1 cellular context compared by ENCODE assay signal in the genomic region with DNA sequence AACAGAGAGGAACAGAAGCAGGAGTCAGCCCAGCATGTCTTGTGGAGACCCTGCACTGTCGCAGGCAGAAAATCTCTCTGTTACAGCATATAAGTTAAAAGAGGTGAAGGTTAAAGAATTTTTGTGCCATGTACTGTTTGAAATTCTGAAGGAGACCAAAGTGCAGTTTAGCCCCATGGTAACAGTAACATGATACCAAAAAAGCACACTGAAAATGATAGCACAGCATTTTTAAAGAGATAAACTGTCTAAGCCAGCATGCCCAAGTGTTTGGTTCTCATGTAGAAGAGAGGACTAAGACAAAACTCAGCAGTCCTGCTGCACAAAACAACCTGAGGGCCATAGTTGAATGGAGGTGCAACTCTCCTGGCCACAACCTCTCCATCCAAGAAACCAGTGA.
TF ChIP-seq lines count a peak whose summit lies in the region.

No MANE protein-coding gene starts in this region.

TF ChIP-seq in GM23338, 12 proteins besides CTCF, POLR2A, EP300 and RAD21 (continued from another document):
- TF ChIP-seq, protein P1, sequence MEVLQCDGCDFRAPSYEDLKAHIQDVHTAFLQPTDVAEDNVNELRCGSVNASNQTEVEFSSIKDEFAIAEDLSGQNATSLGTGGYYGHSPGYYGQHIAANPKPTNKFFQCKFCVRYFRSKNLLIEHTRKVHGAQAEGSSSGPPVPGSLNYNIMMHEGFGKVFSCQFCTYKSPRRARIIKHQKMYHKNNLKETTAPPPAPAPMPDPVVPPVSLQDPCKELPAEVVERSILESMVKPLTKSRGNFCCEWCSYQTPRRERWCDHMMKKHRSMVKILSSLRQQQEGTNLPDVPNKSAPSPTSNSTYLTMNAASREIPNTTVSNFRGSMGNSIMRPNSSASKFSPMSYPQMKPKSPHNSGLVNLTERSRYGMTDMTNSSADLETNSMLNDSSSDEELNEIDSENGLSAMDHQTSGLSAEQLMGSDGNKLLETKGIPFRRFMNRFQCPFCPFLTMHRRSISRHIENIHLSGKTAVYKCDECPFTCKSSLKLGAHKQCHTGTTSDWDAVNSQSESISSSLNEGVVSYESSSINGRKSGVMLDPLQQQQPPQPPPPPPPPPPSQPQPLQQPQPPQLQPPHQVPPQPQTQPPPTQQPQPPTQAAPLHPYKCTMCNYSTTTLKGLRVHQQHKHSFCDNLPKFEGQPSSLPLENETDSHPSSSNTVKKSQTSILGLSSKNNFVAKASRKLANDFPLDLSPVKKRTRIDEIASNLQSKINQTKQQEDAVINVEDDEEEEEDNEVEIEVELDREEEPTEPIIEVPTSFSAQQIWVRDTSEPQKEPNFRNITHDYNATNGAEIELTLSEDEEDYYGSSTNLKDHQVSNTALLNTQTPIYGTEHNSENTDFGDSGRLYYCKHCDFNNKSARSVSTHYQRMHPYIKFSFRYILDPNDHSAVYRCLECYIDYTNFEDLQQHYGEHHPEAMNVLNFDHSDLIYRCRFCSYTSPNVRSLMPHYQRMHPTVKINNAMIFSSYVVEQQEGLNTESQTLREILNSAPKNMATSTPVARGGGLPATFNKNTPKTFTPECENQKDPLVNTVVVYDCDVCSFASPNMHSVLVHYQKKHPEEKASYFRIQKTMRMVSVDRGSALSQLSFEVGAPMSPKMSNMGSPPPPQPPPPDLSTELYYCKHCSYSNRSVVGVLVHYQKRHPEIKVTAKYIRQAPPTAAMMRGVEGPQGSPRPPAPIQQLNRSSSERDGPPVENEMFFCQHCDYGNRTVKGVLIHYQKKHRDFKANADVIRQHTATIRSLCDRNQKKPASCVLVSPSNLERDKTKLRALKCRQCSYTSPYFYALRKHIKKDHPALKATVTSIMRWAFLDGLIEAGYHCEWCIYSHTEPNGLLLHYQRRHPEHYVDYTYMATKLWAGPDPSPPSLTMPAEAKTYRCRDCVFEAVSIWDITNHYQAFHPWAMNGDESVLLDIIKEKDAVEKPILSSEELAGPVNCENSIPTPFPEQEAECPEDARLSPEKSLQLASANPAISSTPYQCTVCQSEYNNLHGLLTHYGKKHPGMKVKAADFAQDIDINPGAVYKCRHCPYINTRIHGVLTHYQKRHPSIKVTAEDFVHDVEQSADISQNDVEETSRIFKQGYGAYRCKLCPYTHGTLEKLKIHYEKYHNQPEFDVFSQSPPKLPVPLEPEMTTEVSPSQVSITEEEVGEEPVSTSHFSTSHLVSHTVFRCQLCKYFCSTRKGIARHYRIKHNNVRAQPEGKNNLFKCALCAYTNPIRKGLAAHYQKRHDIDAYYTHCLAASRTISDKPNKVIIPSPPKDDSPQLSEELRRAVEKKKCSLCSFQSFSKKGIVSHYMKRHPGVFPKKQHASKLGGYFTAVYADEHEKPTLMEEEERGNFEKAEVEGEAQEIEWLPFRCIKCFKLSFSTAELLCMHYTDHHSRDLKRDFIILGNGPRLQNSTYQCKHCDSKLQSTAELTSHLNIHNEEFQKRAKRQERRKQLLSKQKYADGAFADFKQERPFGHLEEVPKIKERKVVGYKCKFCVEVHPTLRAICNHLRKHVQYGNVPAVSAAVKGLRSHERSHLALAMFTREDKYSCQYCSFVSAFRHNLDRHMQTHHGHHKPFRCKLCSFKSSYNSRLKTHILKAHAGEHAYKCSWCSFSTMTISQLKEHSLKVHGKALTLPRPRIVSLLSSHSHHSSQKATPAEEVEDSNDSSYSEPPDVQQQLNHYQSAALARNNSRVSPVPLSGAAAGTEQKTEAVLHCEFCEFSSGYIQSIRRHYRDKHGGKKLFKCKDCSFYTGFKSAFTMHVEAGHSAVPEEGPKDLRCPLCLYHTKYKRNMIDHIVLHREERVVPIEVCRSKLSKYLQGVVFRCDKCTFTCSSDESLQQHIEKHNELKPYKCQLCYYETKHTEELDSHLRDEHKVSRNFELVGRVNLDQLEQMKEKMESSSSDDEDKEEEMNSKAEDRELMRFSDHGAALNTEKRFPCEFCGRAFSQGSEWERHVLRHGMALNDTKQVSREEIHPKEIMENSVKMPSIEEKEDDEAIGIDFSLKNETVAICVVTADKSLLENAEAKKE (CRISPR knock-in tag; IDR thresholded peaks at IDR 0.05): no peak
- TF ChIP-seq EZH2 (IDR thresholded peaks at IDR 0.05; ENCODE audit: low read depth, unreplicated experiment) (no peak), JUNB (IDR thresholded peaks at IDR 0.05; ENCODE audit: unreplicated experiment) (no peak), ETS1 (IDR thresholded peaks at IDR 0.05) (no peak)
